ENCODE assay signal across 8 cellular contexts in the genomic region with DNA sequence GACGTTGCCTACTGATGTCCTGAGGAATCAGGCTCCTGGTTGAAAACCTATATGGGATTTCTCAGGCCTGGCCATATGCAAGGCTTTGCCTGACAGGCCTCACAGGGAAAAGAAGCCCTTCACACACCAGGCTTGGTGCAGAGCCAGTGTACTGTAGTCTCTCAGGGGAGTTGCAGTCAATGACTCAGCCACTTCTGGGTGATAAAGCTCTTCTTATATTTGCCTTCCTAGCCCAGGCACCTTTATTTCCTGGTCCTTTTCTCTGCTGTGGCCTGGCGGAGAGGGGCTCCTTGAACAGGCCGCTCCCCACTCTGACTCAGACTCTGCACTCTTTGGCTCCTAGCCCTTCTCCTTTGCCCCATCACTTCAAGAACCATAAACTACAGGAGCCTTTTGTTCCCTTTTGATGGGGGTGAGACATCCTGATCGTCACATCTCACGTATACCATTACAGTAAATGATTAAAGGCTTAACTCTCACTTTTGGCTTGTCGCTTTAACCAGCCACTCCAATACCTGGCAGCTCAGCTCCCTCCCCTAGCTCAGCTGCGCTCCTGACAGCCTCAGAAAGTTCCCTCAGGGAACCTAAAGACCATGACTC. TPM values are rescaled to one million over a fixed set of nuclear protein-coding genes. Genes with fewer than 3 reads are reported as not detected.
DNase-seq lines count a peak whose midpoint lies in the region; ATAC-seq and TF ChIP-seq lines count a peak whose summit lies in the region.

No MANE protein-coding gene starts in this region.

- no peak overlapping the region for H2AFZ ChIP-seq in HCT116 (ENCODE audit: low read depth, low read length, poor library complexity, severe bottlenecking)

- H3K4me2 ChIP-seq in HCT116 (ENCODE audit: low read length): peak overlapping the region; percentile 68

- peak overlapping the region; percentile 99 for H3K27ac ChIP-seq in HCT116 (ENCODE audit: low read depth, low read length)

- H3K9me3 ChIP-seq in HCT116 (ENCODE audit: control insufficient read depth in 1 of 2, insufficient read depth in 1 of 2, low read depth in 1 of 2, low read length in 2 of 2): no peaks in the 10 kb centered on the region

- TF ChIP-seq CTCF in HCT116 (IDR thresholded peaks at IDR 0.05 in 2 of 3, conservative IDR thresholded peaks at IDR 0.05 in 1 of 3; ENCODE audit: borderline replicate concordance in 1 of 3, insufficient read depth in 1 of 3, low read depth in 2 of 3, low read length in 2 of 3): no peak
- no peak for TF ChIP-seq CTCF in epithelial cell of proximal tubule (conservative IDR thresholded peaks at IDR 0.05; ENCODE audit: low read depth, low read length)
- no peak for TF ChIP-seq CTCF in omental fat pad (IDR thresholded peaks at IDR 0.05)

- H3K79me2 ChIP-seq in HCT116 (ENCODE audit: insufficient read depth, low read length): peaks cover 13% of the 10 kb centered on the region; the same call in 1 of the 2 replicates

- H3K4me3 ChIP-seq in HCT116 (replicated peaks in 1 of 2; ENCODE audit: low read depth in 1 of 2, low read length in 2 of 2) (peak overlapping the region in 1 of 2 experiments; percentile 33; a peak in 2 of 4 replicates), epithelial cell of proximal tubule (ENCODE audit: low read depth, low read length) (peak overlapping the region; percentile 20)

- BruUV-seq in HCT116 (replicated peaks; lab: Mats Ljungman, UMichigan): no TSS peak

- TF ChIP-seq POLR2A in HCT116 (IDR thresholded peaks at IDR 0.05; ENCODE audit: borderline replicate concordance, extremely low read depth, insufficient read depth, insufficient read length): no peak

- no peaks in the 10 kb centered on the region for H3K9me2 ChIP-seq in HCT116 (ENCODE audit: insufficient read depth)

- H3K36me3 ChIP-seq in HCT116 (ENCODE audit: control insufficient read depth in 1 of 2, insufficient read depth in 2 of 2, low read length in 2 of 2): no peaks in the 10 kb centered on the region

- TF ChIP-seq RAD21 in HCT116 (IDR thresholded peaks at IDR 0.05; ENCODE audit: low read depth): peak; percentile 28

- ATAC-seq in HCT116 (peak; percentile 91), omental fat pad (ENCODE audit: low FRiP score) (peak; percentile 84), HG03159 (IDR thresholded peaks at IDR 0.05; ENCODE audit: unreplicated experiment) (no peak), GM21529 (IDR thresholded peaks at IDR 0.05; ENCODE audit: unreplicated experiment) (no peak), HG02571 (IDR thresholded peaks at IDR 0.05; ENCODE audit: unreplicated experiment) (no peak)

- H3K27me3 ChIP-seq in HCT116 (ENCODE audit: insufficient read depth, low read length): no peaks in the 10 kb centered on the region

- POLR2A ChIA-PET in HCT116 (lab: Charles Lee): interaction anchor here (0.7 to 1.3 kb wide), 2 partner anchors 19 to 151 kb away, joined by 3 read pairs; no protein-coding TSS in a partner anchor

- RAD21 ChIA-PET in HCT116 (lab: Charles Lee; ENCODE audit: low non-redundant PET in 1 of 2, low total read pairs in 2 of 2, uncharacterized antibody in 2 of 2, unreplicated experiment in 2 of 2): no interaction called here

- H4K20me1 ChIP-seq in HCT116 (ENCODE audit: insufficient read depth): no peaks in the 10 kb centered on the region; the same call in 1 of the 2 replicates

- peak overlapping the region; percentile 60 for H3K9ac ChIP-seq in HCT116 (ENCODE audit: low read length)

- peaks cover 54 to 63% of the 10 kb centered on the region in 2 experiments for H3K4me1 ChIP-seq in HCT116 (ENCODE audit: control insufficient read depth in 1 of 2, insufficient read depth in 2 of 2, low read length in 2 of 2)

- peak; percentile 16 for DNase-seq in AG20443 (ENCODE audit: low spot score)
- DNase-seq in HCT116 (ENCODE audit: low read depth, low spot score): peak; percentile 99
- DNase-seq in NCI-H524 (lab: John Stamatoyannopoulos, UW): peak; percentile 42 to 91
- DNase-seq in epithelial cell of proximal tubule (ENCODE audit: low read depth): peak; percentile 83
- DNase-seq in omental fat pad (ENCODE audit: low spot score): no peak

- CTCF ChIA-PET in HCT116 (lab: Charles Lee): interaction anchor here (0.7 to 0.9 kb wide), 2 partner anchors 22 to 31 kb away, joined by 3 read pairs; no protein-coding TSS in a partner anchor

- intact Hi-C loops in HCT116 (cut with micrococcal nuclease): loop anchor here (2.0 kb wide), 1 partner anchor 33 kb away; the partner anchor contains the start of gene DPY19L1

TF ChIP-seq in HCT116, 20 proteins besides CTCF, POLR2A, EP300 and RAD21:
- TF ChIP-seq EGR1 (IDR thresholded peaks at IDR 0.05; ENCODE audit: low read depth) (no peak), YY1 (IDR thresholded peaks at IDR 0.05; ENCODE audit: extremely low read depth, insufficient replicate concordance, low read depth, low read length) (peak; percentile 9), ZNF274 (IDR thresholded peaks at IDR 0.05; ENCODE audit: low read depth, low read length) (no peak), TCF7L2 (IDR thresholded peaks at IDR 0.05; ENCODE audit: borderline replicate concordance, extremely low read depth, insufficient read depth, insufficient read length) (peak; percentile 97), POLR2AphosphoS5 (IDR thresholded peaks at IDR 0.05; ENCODE audit: low read depth, low read length) (no peak; the same call in none of the 2 replicates), EZH2 (IDR thresholded peaks at IDR 0.05) (no peak), SRF (IDR thresholded peaks at IDR 0.05; ENCODE audit: low read depth) (no peak), ELF1 (IDR thresholded peaks at IDR 0.05; ENCODE audit: borderline replicate concordance, low read depth) (no peak), CBX3 (IDR thresholded peaks at IDR 0.05; ENCODE audit: low read depth) (peak; percentile 88), FOSL1 (IDR thresholded peaks at IDR 0.05; ENCODE audit: low read depth) (peak; percentile 91), EZH2phosphoT487 (IDR thresholded peaks at IDR 0.05; ENCODE audit: borderline replicate concordance) (no peak), ZFX (IDR thresholded peaks at IDR 0.05) (no peak), SP1 (IDR thresholded peaks at IDR 0.05; ENCODE audit: low read depth) (peak; percentile 94), JUND (IDR thresholded peaks at IDR 0.05) (peak; percentile 95), SIN3A (IDR thresholded peaks at IDR 0.05; ENCODE audit: low read depth) (peak; percentile 59; the same call in 1 of the 2 replicates), CEBPB (IDR thresholded peaks at IDR 0.05; ENCODE audit: low read depth) (peak; percentile 73)
- TF ChIP-seq, protein P1, sequence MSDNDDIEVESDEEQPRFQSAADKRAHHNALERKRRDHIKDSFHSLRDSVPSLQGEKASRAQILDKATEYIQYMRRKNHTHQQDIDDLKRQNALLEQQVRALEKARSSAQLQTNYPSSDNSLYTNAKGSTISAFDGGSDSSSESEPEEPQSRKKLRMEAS (IDR thresholded peaks at IDR 0.05): peak; percentile 68
- TF ChIP-seq, protein P2, sequence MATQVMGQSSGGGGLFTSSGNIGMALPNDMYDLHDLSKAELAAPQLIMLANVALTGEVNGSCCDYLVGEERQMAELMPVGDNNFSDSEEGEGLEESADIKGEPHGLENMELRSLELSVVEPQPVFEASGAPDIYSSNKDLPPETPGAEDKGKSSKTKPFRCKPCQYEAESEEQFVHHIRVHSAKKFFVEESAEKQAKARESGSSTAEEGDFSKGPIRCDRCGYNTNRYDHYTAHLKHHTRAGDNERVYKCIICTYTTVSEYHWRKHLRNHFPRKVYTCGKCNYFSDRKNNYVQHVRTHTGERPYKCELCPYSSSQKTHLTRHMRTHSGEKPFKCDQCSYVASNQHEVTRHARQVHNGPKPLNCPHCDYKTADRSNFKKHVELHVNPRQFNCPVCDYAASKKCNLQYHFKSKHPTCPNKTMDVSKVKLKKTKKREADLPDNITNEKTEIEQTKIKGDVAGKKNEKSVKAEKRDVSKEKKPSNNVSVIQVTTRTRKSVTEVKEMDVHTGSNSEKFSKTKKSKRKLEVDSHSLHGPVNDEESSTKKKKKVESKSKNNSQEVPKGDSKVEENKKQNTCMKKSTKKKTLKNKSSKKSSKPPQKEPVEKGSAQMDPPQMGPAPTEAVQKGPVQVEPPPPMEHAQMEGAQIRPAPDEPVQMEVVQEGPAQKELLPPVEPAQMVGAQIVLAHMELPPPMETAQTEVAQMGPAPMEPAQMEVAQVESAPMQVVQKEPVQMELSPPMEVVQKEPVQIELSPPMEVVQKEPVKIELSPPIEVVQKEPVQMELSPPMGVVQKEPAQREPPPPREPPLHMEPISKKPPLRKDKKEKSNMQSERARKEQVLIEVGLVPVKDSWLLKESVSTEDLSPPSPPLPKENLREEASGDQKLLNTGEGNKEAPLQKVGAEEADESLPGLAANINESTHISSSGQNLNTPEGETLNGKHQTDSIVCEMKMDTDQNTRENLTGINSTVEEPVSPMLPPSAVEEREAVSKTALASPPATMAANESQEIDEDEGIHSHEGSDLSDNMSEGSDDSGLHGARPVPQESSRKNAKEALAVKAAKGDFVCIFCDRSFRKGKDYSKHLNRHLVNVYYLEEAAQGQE (IDR thresholded peaks at IDR 0.05; ENCODE audit: low read depth): no peak
- TF ChIP-seq, protein P3, sequence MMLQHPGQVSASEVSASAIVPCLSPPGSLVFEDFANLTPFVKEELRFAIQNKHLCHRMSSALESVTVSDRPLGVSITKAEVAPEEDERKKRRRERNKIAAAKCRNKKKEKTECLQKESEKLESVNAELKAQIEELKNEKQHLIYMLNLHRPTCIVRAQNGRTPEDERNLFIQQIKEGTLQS (IDR thresholded peaks at IDR 0.05): no peak
- TF ChIP-seq, protein P4, sequence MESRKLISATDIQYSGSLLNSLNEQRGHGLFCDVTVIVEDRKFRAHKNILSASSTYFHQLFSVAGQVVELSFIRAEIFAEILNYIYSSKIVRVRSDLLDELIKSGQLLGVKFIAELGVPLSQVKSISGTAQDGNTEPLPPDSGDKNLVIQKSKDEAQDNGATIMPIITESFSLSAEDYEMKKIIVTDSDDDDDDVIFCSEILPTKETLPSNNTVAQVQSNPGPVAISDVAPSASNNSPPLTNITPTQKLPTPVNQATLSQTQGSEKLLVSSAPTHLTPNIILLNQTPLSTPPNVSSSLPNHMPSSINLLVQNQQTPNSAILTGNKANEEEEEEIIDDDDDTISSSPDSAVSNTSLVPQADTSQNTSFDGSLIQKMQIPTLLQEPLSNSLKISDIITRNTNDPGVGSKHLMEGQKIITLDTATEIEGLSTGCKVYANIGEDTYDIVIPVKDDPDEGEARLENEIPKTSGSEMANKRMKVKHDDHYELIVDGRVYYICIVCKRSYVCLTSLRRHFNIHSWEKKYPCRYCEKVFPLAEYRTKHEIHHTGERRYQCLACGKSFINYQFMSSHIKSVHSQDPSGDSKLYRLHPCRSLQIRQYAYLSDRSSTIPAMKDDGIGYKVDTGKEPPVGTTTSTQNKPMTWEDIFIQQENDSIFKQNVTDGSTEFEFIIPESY (IDR thresholded peaks at IDR 0.05; ENCODE audit: extremely low read depth, insufficient replicate concordance, low read length): no peak
TF ChIP-seq in HCT116: peak in this region for 9.

RNA-seq across cellular contexts. Expression of gene DPY19L1, which starts 33.5 kb away (rescaled TPM):
- 71.7 TPM for total RNA-seq in HCT116 (2021; ENCODE audit: unreplicated experiment)
- 17.2 and 22.6 TPM in 2 replicates for polyA plus RNA-seq in HCT116 (2012)
- total RNA-seq in epithelial cell of proximal tubule: 28.0 and 33.6 TPM in 2 replicates
- total RNA-seq in omental fat pad: 10 to 100 TPM; 14.3 to 20.0 (median 19.9) TPM

Comparison
In these comparisons a context has a peak if more than half of its experiments do, and no peak if none do; other contexts are left out.
1. ATAC-seq: peak in HCT116 (single experiment) and omental fat pad (single experiment); none in HG03159 (single experiment), GM21529 (single experiment) and HG02571 (single experiment).